Comparison of ENCODE assay signal across 8 cellular contexts in the genomic region with DNA sequence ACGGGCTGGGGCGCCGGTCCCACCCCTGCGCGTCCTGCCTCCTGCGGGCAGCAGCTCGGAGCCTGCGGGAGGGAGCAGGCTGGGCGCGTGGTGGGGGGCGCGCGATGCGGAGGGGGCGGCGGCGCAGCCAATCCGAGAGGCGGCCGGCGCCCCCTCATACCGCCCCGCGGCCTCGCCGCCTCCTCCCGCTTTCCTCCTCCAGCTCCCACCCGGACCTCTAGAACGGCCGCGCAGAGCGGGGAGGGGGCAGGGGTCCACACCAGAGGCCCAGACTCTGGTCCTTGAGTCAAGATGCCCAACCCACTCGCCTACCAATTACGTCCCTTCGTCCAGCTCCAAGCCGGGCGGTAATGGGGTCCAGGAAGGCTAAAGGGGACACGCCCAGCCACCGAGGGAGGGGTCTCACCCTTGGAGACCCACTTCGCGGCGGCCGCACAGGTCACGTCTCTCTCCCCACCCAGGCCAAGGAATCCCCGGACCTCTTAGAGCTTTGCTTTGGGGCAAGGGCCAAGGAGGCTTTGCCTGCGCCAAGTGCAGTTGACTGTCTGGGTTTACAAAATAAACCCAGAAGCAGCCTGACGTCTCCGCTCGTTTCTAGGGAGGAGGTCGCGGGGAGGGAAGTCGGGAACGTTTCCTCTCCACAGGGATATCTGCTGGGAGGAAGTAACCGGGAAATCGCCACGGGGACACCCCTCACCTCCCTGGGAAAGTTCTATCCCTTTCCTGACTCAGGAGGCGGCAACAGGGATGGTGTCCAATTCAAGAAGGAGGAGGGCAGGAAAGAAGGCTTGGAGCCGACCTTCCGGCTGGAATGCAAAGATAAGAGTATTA. TPM values are rescaled to one million over a fixed set of nuclear protein-coding genes. Genes with fewer than 3 reads are reported as not detected.
A peak's percentile ranks its signal among the peaks of the same experiment; 100 is the strongest.
DNase-seq lines count a peak whose midpoint lies in the region; ATAC-seq lines count a peak whose summit lies in the region.

A gene with protein sequence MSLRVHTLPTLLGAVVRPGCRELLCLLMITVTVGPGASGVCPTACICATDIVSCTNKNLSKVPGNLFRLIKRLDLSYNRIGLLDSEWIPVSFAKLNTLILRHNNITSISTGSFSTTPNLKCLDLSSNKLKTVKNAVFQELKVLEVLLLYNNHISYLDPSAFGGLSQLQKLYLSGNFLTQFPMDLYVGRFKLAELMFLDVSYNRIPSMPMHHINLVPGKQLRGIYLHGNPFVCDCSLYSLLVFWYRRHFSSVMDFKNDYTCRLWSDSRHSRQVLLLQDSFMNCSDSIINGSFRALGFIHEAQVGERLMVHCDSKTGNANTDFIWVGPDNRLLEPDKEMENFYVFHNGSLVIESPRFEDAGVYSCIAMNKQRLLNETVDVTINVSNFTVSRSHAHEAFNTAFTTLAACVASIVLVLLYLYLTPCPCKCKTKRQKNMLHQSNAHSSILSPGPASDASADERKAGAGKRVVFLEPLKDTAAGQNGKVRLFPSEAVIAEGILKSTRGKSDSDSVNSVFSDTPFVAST (minus strand): TSS at position 66 of the 831 bp plus-strand sequence. CDS start 957 bp downstream, outside the sequence.

- intact Hi-C loops in left cardiac atrium (cut with DNase I): loop anchor here in 1 of 2 donors (5.0 kb wide), 2 partner anchors 227 to 317 kb away; no protein-coding TSS in a partner anchor

- H3K27ac Mint-ChIP-seq in activated naive CD8-positive, alpha-beta T cell treated with anti-CD3 and anti-CD28 coated beads, Interleukin-2, amount 10 ng/mL, durations not matched to agents 7 days and 5 days: peak within 1 kb of the TSS; percentile 93

- DNase-seq in GM04503 (ENCODE audit: low read depth) (peak; percentile 49), SHP77 treated with DMSO at 0.1 percent for 48 hours (lab: John Stamatoyannopoulos, UW) (peak; percentile 64), left cardiac atrium (peak; percentile 81), pons (ENCODE audit: low spot score) (peak; percentile 15), NCI-H187 treated with DMSO at 0.1 percent for 48 hours (lab: John Stamatoyannopoulos, UW) (no peak)
- peak; percentile 67 for DNase-seq in activated naive CD8-positive, alpha-beta T cell treated with anti-CD3 and anti-CD28 coated beads, Interleukin-2, amount 10 ng/mL, durations not matched to agents 7 days and 5 days

- H3K36me3 Mint-ChIP-seq in activated naive CD8-positive, alpha-beta T cell treated with anti-CD3 and anti-CD28 coated beads, Interleukin-2, amount 10 ng/mL, durations not matched to agents 7 days and 5 days: peaks cover 9% of the 10 kb centered on the region

- H3K9me3 Mint-ChIP-seq in activated naive CD8-positive, alpha-beta T cell treated with anti-CD3 and anti-CD28 coated beads, Interleukin-2, amount 10 ng/mL, durations not matched to agents 7 days and 5 days: no peaks in the 10 kb centered on the region

- ATAC-seq in HG02763 (IDR thresholded peaks at IDR 0.05; ENCODE audit: unreplicated experiment): peak; percentile 18
- ATAC-seq in activated naive CD8-positive, alpha-beta T cell treated with anti-CD3 and anti-CD28 coated beads, Interleukin-2, amount 10 ng/mL, durations not matched to agents 7 days and 5 days (ENCODE audit: low read depth): peak; percentile 34
- ATAC-seq in left cardiac atrium: peak; percentile 64 to 66
- ATAC-seq in HG03378 (IDR thresholded peaks at IDR 0.05; ENCODE audit: unreplicated experiment): no peak

- peak within 1 kb of the TSS; percentile 96 for H3K4me3 Mint-ChIP-seq in activated naive CD8-positive, alpha-beta T cell treated with anti-CD3 and anti-CD28 coated beads, Interleukin-2, amount 10 ng/mL, durations not matched to agents 7 days and 5 days

- POLR2A ChIA-PET in activated naive CD8-positive, alpha-beta T cell treated with anti-CD3 and anti-CD28 coated beads, Interleukin-2, amount 10 ng/mL, durations not matched to agents 7 days and 5 days (lab: Charles Lee): interaction anchor here (0.6 to 9.1 kb wide), 16 partner anchors 10 to 708 kb away, joined by 3 to 258 read pairs (median 5); no protein-coding TSS in a partner anchor

- peaks cover 57% of the 10 kb centered on the region for H3K4me1 Mint-ChIP-seq in activated naive CD8-positive, alpha-beta T cell treated with anti-CD3 and anti-CD28 coated beads, Interleukin-2, amount 10 ng/mL, durations not matched to agents 7 days and 5 days

- no peaks in the 10 kb centered on the region for H3K27me3 Mint-ChIP-seq in activated naive CD8-positive, alpha-beta T cell treated with anti-CD3 and anti-CD28 coated beads, Interleukin-2, amount 10 ng/mL, durations not matched to agents 7 days and 5 days

RNA-seq across cellular contexts. Expression of the gene that starts here (rescaled TPM):
- total RNA-seq in activated naive CD8-positive, alpha-beta T cell treated with anti-CD3 and anti-CD28 coated beads, Interleukin-2, amount 10 ng/mL, durations not matched to agents 7 days and 5 days: 10 to 100 TPM; 20.2 to 20.5 TPM
- 1 to 10 TPM; 4.5 to 5.1 TPM for total RNA-seq in left cardiac atrium
